20 cellular contexts compared by ENCODE assay signal in genomic region chr7:84792232-84792882, GRCh38.
A peak's percentile ranks its signal among the peaks of the same experiment; 100 is the strongest.
DNase-seq lines count a peak whose midpoint lies in the region; FAIRE-seq lines count a peak whose summit lies in the region.
"Had no signal": no experiment of that assay in that cellular context is flagged by ENCODE, and none has a peak within 500 bp of the region (broad histone marks: within the 10 kb centered on the region; RNA-seq: fewer than 3 reads in every experiment).

No MANE protein-coding gene starts in this region.

- DNase-seq in SKM-1 treated with dmso at 0.1 percent for 144 hours (lab: John Stamatoyannopoulos, UW; ENCODE audit: unreplicated experiment) (peak; percentile 11), SKM-1 (lab: John Stamatoyannopoulos, UW; ENCODE audit: unreplicated experiment) (no peak), HS-5 (ENCODE audit: low read depth) (peak; percentile 4), amniotic epithelial cell (ENCODE audit: low read depth) (peak; percentile 7), urothelium cell line (ENCODE audit: low spot score) (no peak), NCI-H2107 (lab: John Stamatoyannopoulos, UW) (no peak), AG20443 (ENCODE audit: low spot score) (no peak)
- DNase-seq in activated CD4-positive, alpha-beta T cell treated with anti-CD3 and anti-CD28 coated beads, Interleukin-2, amount 50 U/mL, for 48 hours = no peak
- DNase-seq: C1 segment of cervical spinal cord; caudate nucleus; effector CD4-positive, alpha-beta T cell; esophagus squamous epithelium; islet precursor cell; Karpas-422; mammary epithelial cell; NCI-H146; SHP77; stimulated activated naive CD4-positive, alpha-beta T cell treated with Interleukin-2 at 50 U/mL for 16 hours; T-helper 17 cell; upper lobe of left lung had no signal

- FAIRE-seq in urothelium cell line (lab: Jason Lieb, UNC) = peak; percentile 9

Comparison
In these comparisons a context has a peak if more than half of its experiments do, and no peak if none do; other contexts are left out.
1. DNase-seq: peak in SKM-1 treated with dmso at 0.1 percent for 144 hours (single experiment), HS-5 (single experiment) and amniotic epithelial cell (single experiment); none in SKM-1 (single experiment), urothelium cell line (single experiment), activated CD4-positive, alpha-beta T cell treated with anti-CD3 and anti-CD28 coated beads, Interleukin-2, amount 50 U/mL, for 48 hours (0 of 2), NCI-H2107 (single experiment) and AG20443 (single experiment).